ENCODE assay signal across 26 cellular contexts in the genomic region with DNA sequence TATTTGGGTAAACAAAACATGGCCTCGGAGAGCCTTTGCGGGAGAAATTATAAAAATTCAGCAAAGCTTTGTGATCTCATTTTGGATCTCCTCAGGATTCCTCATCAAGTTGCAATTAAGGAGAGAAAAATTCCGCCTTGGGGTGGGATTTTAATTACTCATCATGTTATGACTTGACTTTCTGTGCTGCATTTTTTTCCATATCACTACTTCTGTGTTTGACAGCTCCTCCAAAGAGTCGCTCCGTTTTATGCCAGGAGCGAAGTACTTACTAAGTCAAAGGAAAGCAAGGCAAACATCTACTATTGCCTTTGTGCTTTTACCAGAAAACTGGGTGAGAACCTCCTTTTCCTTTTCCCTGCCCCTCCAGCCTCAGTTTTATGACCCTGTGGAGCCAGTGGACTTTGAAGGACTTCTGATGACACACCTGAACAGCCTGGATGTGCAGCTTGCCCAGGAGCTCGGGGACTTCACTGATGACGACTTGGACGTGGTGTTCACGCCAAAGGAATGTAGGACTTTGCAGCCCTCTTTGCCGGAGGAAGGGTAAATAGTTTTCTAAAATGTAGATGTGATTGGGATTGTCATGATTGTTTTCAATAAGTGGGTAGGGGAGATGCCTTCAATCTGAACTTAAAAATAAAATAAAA.
A peak's percentile ranks its signal among the peaks of the same experiment; 100 is the strongest.
DNase-seq lines count a peak whose midpoint lies in the region; ATAC-seq and TF ChIP-seq lines count a peak whose summit lies in the region.
"Had no signal": no experiment of that assay in that cellular context is flagged by ENCODE, and none has a peak within 500 bp of the region (broad histone marks: within the 10 kb centered on the region; RNA-seq: fewer than 3 reads in every experiment).

No MANE protein-coding gene starts in this region.

- in situ Hi-C loops in IMR-90 (cut with MboI; ENCODE audit: low sequenced_read_pairs): no loop called here

- no peaks in the 10 kb centered on the region for H3K27me3 Mint-ChIP-seq in activated CD4-positive, alpha-beta T cell treated with anti-CD3 and anti-CD28 coated beads, Interleukin-2, amount 10 ng/mL, durations not matched to agents 7 days and 5 days
- H3K27me3 Mint-ChIP-seq: activated CD4-positive, alpha-beta memory T cell treated with anti-CD3 and anti-CD28 coated beads, Interleukin-2, amount 10 ng/mL, durations not matched to agents 7 days and 5 days had no signal

- H2BK5ac ChIP-seq in IMR-90 (ENCODE audit: low read depth, low read length, poor library complexity, severe bottlenecking): no peak overlapping the region

- BruUV-seq in IMR-90 (replicated peaks; lab: Mats Ljungman, UMichigan): no TSS peak

- no peak for DNase-seq in activated CD4-positive, alpha-beta T cell treated with anti-CD3 and anti-CD28 coated beads, Interleukin-2, amount 10 ng/mL, durations not matched to agents 7 days and 5 days
- no peak for DNase-seq in activated CD4-positive, alpha-beta T cell treated with anti-CD3 and anti-CD28 coated beads for 1 hour
- DNase-seq in IMR-90: no peak
- no peak for DNase-seq in esophagus muscularis mucosa (ENCODE audit: extremely low spot score)
- peak; percentile 12 for DNase-seq in retina
- no peak for DNase-seq in HPDE6-E6E7 (ENCODE audit: extremely low spot score)
- DNase-seq: activated CD4-positive, alpha-beta memory T cell treated with anti-CD3 and anti-CD28 coated beads, Interleukin-2, amount 10 ng/mL, durations not matched to agents 7 days and 5 days; activated naive CD4-positive, alpha-beta T cell; amniotic stem cell; brain microvascular endothelial cell; DMS53; H7; heart right ventricle; mesenchymal stem cell; MG63; NCI-H1105 treated with DMSO at 0.1 percent for 48 hours; NCI-H2081 treated with DMSO at 0.1 percent for 48 hours; NCI-H774; right lobe of liver; SJCRH30; stimulated activated CD4-positive, alpha-beta T cell treated with anti-CD3 and anti-CD28 coated beads, Interleukin-4, amount 100 ng/mL, for 24 hours; stimulated activated naive CD4-positive, alpha-beta T cell treated with Interleukin-2 at 50 U/mL for 16 hours had no signal

- TF ChIP-seq RAD21 in IMR-90 (IDR thresholded peaks at IDR 0.05; ENCODE audit: low read length): no peak

- POLR2A ChIA-PET in activated CD4-positive, alpha-beta T cell treated with anti-CD3 and anti-CD28 coated beads, Interleukin-2, amount 10 ng/mL, durations not matched to agents 7 days and 5 days (lab: Charles Lee): no interaction called here
- POLR2A ChIA-PET in IMR-90 (lab: Charles Lee; ENCODE audit: unreplicated experiment): no interaction called here

- no peak overlapping the region for H3K18ac ChIP-seq in IMR-90 (ENCODE audit: low read depth, low read length)

- H3K9ac ChIP-seq in IMR-90 (ENCODE audit: low read depth, low read length): no peak overlapping the region

- no peak overlapping the region for H3K4me3 Mint-ChIP-seq in activated CD4-positive, alpha-beta T cell treated with anti-CD3 and anti-CD28 coated beads, Interleukin-2, amount 10 ng/mL, durations not matched to agents 7 days and 5 days
- H3K4me3 Mint-ChIP-seq: activated CD4-positive, alpha-beta memory T cell treated with anti-CD3 and anti-CD28 coated beads, Interleukin-2, amount 10 ng/mL, durations not matched to agents 7 days and 5 days had no signal

- TF ChIP-seq POLR2A in IMR-90 (IDR thresholded peaks at IDR 0.05; ENCODE audit: low read depth, low read length) (no peak), esophagus muscularis mucosa (IDR thresholded peaks at IDR 0.05; ENCODE audit: low read depth) (no peak)

- no peak for ATAC-seq in IMR-90 (ENCODE audit: low read depth)
- no peak for ATAC-seq in HG03280 (IDR thresholded peaks at IDR 0.05; ENCODE audit: unreplicated experiment)
- ATAC-seq in GM19023 (IDR thresholded peaks at IDR 0.05; ENCODE audit: unreplicated experiment): no peak
- ATAC-seq: heart right ventricle, K562, right lobe of liver had no signal

- no peaks in the 10 kb centered on the region for H3K9me1 ChIP-seq in IMR-90 (ENCODE audit: insufficient read depth, low read length)

- no peak overlapping the region for H3K56ac ChIP-seq in IMR-90 (ENCODE audit: extremely low read depth, insufficient read depth, low read length)

- H3K27ac ChIP-seq in IMR-90 (ENCODE audit: insufficient read depth, low read length) (no peak overlapping the region), esophagus muscularis mucosa (replicated peaks in 1 of 4) (peak overlapping the region; percentile 61 to 78 (median 73))
- H3K27ac ChIP-seq: brain microvascular endothelial cell, epithelial cell of prostate, heart right ventricle, right lobe of liver, SJCRH30 had no signal

- H4K8ac ChIP-seq in IMR-90 (ENCODE audit: low read depth in 2 of 2, low read length in 2 of 2): no peak overlapping the region

- no peak overlapping the region for H2BK15ac ChIP-seq in IMR-90 (ENCODE audit: low read depth, low read length)

- H2AFZ ChIP-seq in IMR-90 (replicated peaks; ENCODE audit: low read length, poor library complexity): no peak overlapping the region

- H4K5ac ChIP-seq in IMR-90 (ENCODE audit: low read depth, low read length): no peak overlapping the region

- no peak for TF ChIP-seq EP300 in esophagus muscularis mucosa (IDR thresholded peaks at IDR 0.05)

- H3K9me3 ChIP-seq in IMR-90 (ENCODE audit: control insufficient read depth, insufficient read depth, low read length) (no peaks in the 10 kb centered on the region), esophagus muscularis mucosa (no peaks in the 10 kb centered on the region)
- H3K9me3 ChIP-seq: heart right ventricle, MG63, right lobe of liver, SJCRH30 had no signal

- H2AK9ac ChIP-seq in IMR-90 (replicated peaks; ENCODE audit: low read depth, low read length, poor library complexity): peak overlapping the region; percentile 58

- no peak overlapping the region for H4K91ac ChIP-seq in IMR-90 (ENCODE audit: insufficient read depth, low read depth, low read length)

- H3K23ac ChIP-seq in IMR-90 (ENCODE audit: low read depth, low read length): no peak overlapping the region

- no peaks in the 10 kb centered on the region for H3K79me1 ChIP-seq in IMR-90 (ENCODE audit: low read depth in 1 of 2, low read length in 2 of 2)

- H3K14ac ChIP-seq in IMR-90 (replicated peaks; ENCODE audit: low read depth, low read length): no peak overlapping the region

- no peaks in the 10 kb centered on the region for H4K20me1 ChIP-seq in IMR-90 (ENCODE audit: insufficient read depth, low read length)

- H3K27me3 ChIP-seq in IMR-90 (ENCODE audit: control insufficient read depth, insufficient read depth, low read length) (no peaks in the 10 kb centered on the region; the same call in 1 of the 2 replicates), esophagus muscularis mucosa (no peaks in the 10 kb centered on the region)
- H3K27me3 ChIP-seq: brain microvascular endothelial cell, MG63, right lobe of liver, SJCRH30 had no signal

- H2BK20ac ChIP-seq in IMR-90 (ENCODE audit: low read depth, low read length): no peak overlapping the region

- peaks cover 58% of the 10 kb centered on the region for H3K4me1 Mint-ChIP-seq in activated CD4-positive, alpha-beta T cell treated with anti-CD3 and anti-CD28 coated beads, Interleukin-2, amount 10 ng/mL, durations not matched to agents 7 days and 5 days

- peak overlapping the region; percentile 17 for H3K27ac Mint-ChIP-seq in activated CD4-positive, alpha-beta T cell treated with anti-CD3 and anti-CD28 coated beads, Interleukin-2, amount 10 ng/mL, durations not matched to agents 7 days and 5 days
- H3K27ac Mint-ChIP-seq: activated CD4-positive, alpha-beta memory T cell treated with anti-CD3 and anti-CD28 coated beads, Interleukin-2, amount 10 ng/mL, durations not matched to agents 7 days and 5 days had no signal

- H3K36me3 ChIP-seq in IMR-90 (ENCODE audit: control insufficient read depth, insufficient read depth, low read length) (no peaks in the 10 kb centered on the region), esophagus muscularis mucosa (no peaks in the 10 kb centered on the region)
- H3K36me3 ChIP-seq: brain microvascular endothelial cell, MG63, right lobe of liver, SJCRH30 had no signal

- peaks cover 84% of the 10 kb centered on the region for H3K36me3 Mint-ChIP-seq in activated CD4-positive, alpha-beta T cell treated with anti-CD3 and anti-CD28 coated beads, Interleukin-2, amount 10 ng/mL, durations not matched to agents 7 days and 5 days (ENCODE audit: low read depth)

- no peak overlapping the region for H3K4me2 ChIP-seq in IMR-90 (ENCODE audit: low read depth, low read length)

- TF ChIP-seq CTCF in IMR-90 (conservative IDR thresholded peaks at IDR 0.05; ENCODE audit: low read depth, low read length) (no peak), esophagus muscularis mucosa (IDR thresholded peaks at IDR 0.05) (no peak)

- intact Hi-C loops in IMR-90 (cut with micrococcal nuclease) (no loop called here), esophagus muscularis mucosa (cut with DNase I) (loop anchor here (5.0 kb wide), 1 partner anchor 69 kb away; no protein-coding TSS in a partner anchor)

- H3K4ac ChIP-seq in IMR-90 (ENCODE audit: low read depth, low read length): no peak overlapping the region

- 30% methylated on average over 5 of the region's 11 CpGs; no CpG with 5 or more reads in 1 of the 2 experiments for WGBS in IMR-90 (ENCODE audit: extremely low coverage in 2 of 2, insufficient read length in 1 of 2), 2 experiments
- 35% methylated on average over 11 of the region's 11 CpGs for WGBS in esophagus muscularis mucosa

- H3K4me1 ChIP-seq in IMR-90 (ENCODE audit: control insufficient read depth, insufficient read depth, low read length) (no peaks in the 10 kb centered on the region), esophagus muscularis mucosa (peaks cover 0 to 67% (median 49%) of the 10 kb centered on the region in 4 donors)
- H3K4me1 ChIP-seq: right lobe of liver, SJCRH30 had no signal

- dilution Hi-C loops in IMR-90 (cut with HindIII; ENCODE audit: low sequenced_read_pairs, unreplicated experiment): no loop called here

- H3K9me3 Mint-ChIP-seq in activated CD4-positive, alpha-beta T cell treated with anti-CD3 and anti-CD28 coated beads, Interleukin-2, amount 10 ng/mL, durations not matched to agents 7 days and 5 days: no peaks in the 10 kb centered on the region
- H3K9me3 Mint-ChIP-seq: activated CD4-positive, alpha-beta memory T cell treated with anti-CD3 and anti-CD28 coated beads, Interleukin-2, amount 10 ng/mL, durations not matched to agents 7 days and 5 days had no signal

- H2AK5ac ChIP-seq in IMR-90 (ENCODE audit: low read depth, low read length): no peak overlapping the region

- H3K4me3 ChIP-seq in IMR-90 (ENCODE audit: insufficient read depth, low read depth, low read length) (no peak overlapping the region), esophagus muscularis mucosa (peak overlapping the region; percentile 21 to 37 (median 28))
- H3K4me3 ChIP-seq: heart right ventricle, K562, MG63, right lobe of liver, SJCRH30 had no signal

- CTCF ChIA-PET in activated CD4-positive, alpha-beta T cell treated with anti-CD3 and anti-CD28 coated beads, Interleukin-2, amount 10 ng/mL, durations not matched to agents 7 days and 5 days (lab: Charles Lee): interaction anchor here (1.1 to 1.5 kb wide), 2 partner anchors 13 to 20 kb away, joined by 3 to 9 read pairs; no protein-coding TSS in a partner anchor
- CTCF ChIA-PET in IMR-90 (lab: Yijun Ruan, JAX): no interaction called here

- H2BK120ac ChIP-seq in IMR-90 (ENCODE audit: low read depth, low read length): no peak overlapping the region
